17 cellular contexts compared by ENCODE assay signal in the genomic region with DNA sequence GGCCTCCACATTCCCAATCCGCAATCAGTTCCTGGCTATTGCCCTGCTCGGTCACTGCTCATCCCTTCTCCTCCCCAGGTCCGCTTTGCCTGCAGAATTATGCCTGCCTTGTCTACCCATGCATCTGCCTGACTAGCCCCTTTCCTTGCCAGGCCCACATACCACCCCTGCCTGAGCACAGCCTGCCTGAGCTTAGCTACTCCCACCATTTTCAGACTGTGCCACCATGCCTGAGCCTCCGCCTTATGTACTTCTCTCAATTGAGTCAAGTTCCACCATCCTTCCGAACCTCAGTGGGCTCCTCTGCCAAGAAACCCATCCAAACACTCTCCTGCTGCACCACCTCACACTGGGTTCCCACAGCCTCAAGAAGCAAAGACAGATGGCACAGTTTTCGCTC. TPM values are rescaled to one million over a fixed set of nuclear protein-coding genes. Genes with fewer than 3 reads are reported as not detected.
A peak's percentile ranks its signal among the peaks of the same experiment; 100 is the strongest.
DNase-seq lines count a peak whose midpoint lies in the region; ATAC-seq and TF ChIP-seq lines count a peak whose summit lies in the region.
"Had no signal": no experiment of that assay in that cellular context is flagged by ENCODE, and none has a peak within 500 bp of the region (broad histone marks: within the 10 kb centered on the region; RNA-seq: fewer than 3 reads in every experiment).

No MANE protein-coding gene starts in this region.

- TF ChIP-seq CTCF in left ventricle myocardium inferior (IDR thresholded peaks at IDR 0.05; ENCODE audit: borderline replicate concordance), result no peak
- TF ChIP-seq CTCF in body of pancreas (IDR thresholded peaks at IDR 0.05), result no peak
- no peak for TF ChIP-seq CTCF in neural crest cell (conservative IDR thresholded peaks at IDR 0.05)

- peaks cover 78% of the 10 kb centered on the region for H3K36me3 ChIP-seq in left ventricle myocardium inferior
- H3K36me3 ChIP-seq in body of pancreas (replicated peaks in 1 of 2; ENCODE audit: insufficient read depth in 1 of 2, low read depth in 2 of 2), result peaks cover 0 to 2% of the 10 kb centered on the region in 2 donors

- peaks cover 9% of the 10 kb centered on the region for H3K4me1 Mint-ChIP-seq in neural crest cell

- peak overlapping the region; percentile 78 for H3K27ac ChIP-seq in left ventricle myocardium inferior (replicated peaks)
- peak overlapping the region; percentile 83 to 96 (median 90) for H3K27ac ChIP-seq in body of pancreas
- H3K27ac ChIP-seq: KMS-11 had no signal

- H3K36me3 Mint-ChIP-seq in neural crest cell (ENCODE audit: low read depth), result peaks cover 9% of the 10 kb centered on the region

- H3K4me3 ChIP-seq in left ventricle myocardium inferior (no peak overlapping the region), body of pancreas (no peak overlapping the region)
- H3K4me3 ChIP-seq: GM23338 had no signal

- H3K27ac Mint-ChIP-seq in neural crest cell (ENCODE audit: unreplicated experiment), result peak overlapping the region; percentile 60
- H3K27ac Mint-ChIP-seq: GM23338 had no signal

- H3K9me3 ChIP-seq in left ventricle myocardium inferior (replicated peaks), result no peaks in the 10 kb centered on the region
- H3K9me3 ChIP-seq in body of pancreas, result no peaks in the 10 kb centered on the region

- ATAC-seq in body of pancreas, result no peak
- no peak for ATAC-seq in HG03095 (IDR thresholded peaks at IDR 0.05; ENCODE audit: unreplicated experiment)
- ATAC-seq: GM23338 had no signal

- H3K9me3 Mint-ChIP-seq in neural crest cell, result no peaks in the 10 kb centered on the region
- H3K9me3 Mint-ChIP-seq: GM23338 had no signal

- TF ChIP-seq POLR2A in body of pancreas (IDR thresholded peaks at IDR 0.05), result no peak

- intact Hi-C loops in left ventricle myocardium inferior (cut with micrococcal nuclease) (no loop called here), cardiac septum (cut with DNase I) (no loop called here), body of pancreas (cut with DNase I) (no loop called here)

- peaks cover 59% of the 10 kb centered on the region for H3K4me1 ChIP-seq in left ventricle myocardium inferior
- H3K4me1 ChIP-seq in body of pancreas, result peaks cover 59% of the 10 kb centered on the region

- H3K27me3 ChIP-seq in left ventricle myocardium inferior (ENCODE audit: low read depth) (no peaks in the 10 kb centered on the region), body of pancreas (no peaks in the 10 kb centered on the region)

- H3K27me3 Mint-ChIP-seq in neural crest cell (ENCODE audit: low read depth), result no peaks in the 10 kb centered on the region

- 90 to 96% methylated on average over 6 of the region's 6 CpGs for WGBS in body of pancreas, 2 donors

- H3K4me3 Mint-ChIP-seq in neural crest cell, result no peak overlapping the region
- H3K4me3 Mint-ChIP-seq: GM23338 had no signal

- DNase-seq in left ventricle myocardium inferior (no peak), cardiac septum (ENCODE audit: low spot score) (no peak), body of pancreas (no peak), neural crest cell (ENCODE audit: low read depth, low spot score) (no peak), NCI-H748 (lab: John Stamatoyannopoulos, UW; ENCODE audit: unreplicated experiment) (no peak), midbrain (lab: John Stamatoyannopoulos, UW) (no peak)
- no peak for DNase-seq in stimulated activated CD4-positive, alpha-beta T cell treated with anti-CD3 and anti-CD28 coated beads, Interleukin-4, amount 100 ng/mL, for 1 hour
- DNase-seq: COR-L47, EL, NCI-H1048, NCI-H1436 treated with DMSO at 0.1 percent for 48 hours, NCI-H2029 treated with DMSO at 0.1 percent for 48 hours, NCI-H2227 treated with DMSO at 0.1 percent for 48 hours, SHP77 treated with DMSO at 0.1 percent for 48 hours had no signal

RNA-seq across cellular contexts. Expression of a gene that starts 23.3 kb away (rescaled TPM):
- total RNA-seq in left ventricle myocardium inferior (80.5 TPM), cardiac septum (50.5 TPM), body of pancreas (10 to 100 TPM; 32.3 to 57.9 TPM), neural crest cell (10.8 and 11.3 TPM in 2 replicates)

RNA-seq across cellular contexts. Expression of a gene that starts 53.2 kb away (rescaled TPM):
- total RNA-seq in left ventricle myocardium inferior, result 4.8 TPM
- total RNA-seq in cardiac septum, result 8.8 TPM
- total RNA-seq in body of pancreas, result 1 to 10 TPM; 4.2 to 4.3 TPM
- total RNA-seq in neural crest cell, result 37.4 and 38.0 TPM in 2 replicates
